31 cellular contexts compared by ENCODE assay signal in the genomic region with DNA sequence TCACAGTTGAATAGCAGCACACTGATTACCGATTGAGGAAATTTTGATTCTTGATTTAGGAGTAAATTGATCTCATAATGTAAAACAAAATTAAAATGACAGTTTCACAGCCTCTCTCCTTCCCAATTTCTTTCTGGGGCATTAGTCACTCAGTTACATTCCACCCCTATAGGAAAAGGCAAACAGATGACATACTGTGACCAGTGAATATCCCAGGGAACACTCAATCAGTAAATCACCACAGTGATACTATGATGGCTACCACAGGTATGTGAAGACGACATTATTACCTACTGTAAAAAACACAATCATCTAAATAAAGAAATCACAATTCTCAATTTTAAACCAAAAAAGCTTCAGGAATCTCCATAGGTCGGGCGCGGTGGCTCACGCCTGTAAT. TPM values are rescaled to one million over a fixed set of nuclear protein-coding genes. Genes with fewer than 3 reads are reported as not detected.
"Had no signal": no experiment of that assay in that cellular context is flagged by ENCODE, and none has a peak within 500 bp of the region (broad histone marks: within the 10 kb centered on the region; RNA-seq: fewer than 3 reads in every experiment).

No MANE protein-coding gene starts in this region.

- H3K4me3 Mint-ChIP-seq: activated CD4-positive, alpha-beta memory T cell treated with anti-CD3 and anti-CD28 coated beads, Interleukin-2, amount 10 ng/mL, durations not matched to agents 7 days and 5 days; activated CD4-positive, alpha-beta T cell treated with anti-CD3 and anti-CD28 coated beads, Interleukin-2, amount 10 ng/mL, durations not matched to agents 7 days and 5 days; activated naive CD4-positive, alpha-beta T cell treated with anti-CD3 and anti-CD28 coated beads, Interleukin-2, amount 50 U/mL, for 24 hours; activated naive CD8-positive, alpha-beta T cell treated with anti-CD3 and anti-CD28 coated beads for 36 hours; activated naive CD8-positive, alpha-beta T cell treated with anti-CD3 and anti-CD28 coated beads, Interleukin-2, amount 50 U/mL, for 24 hours; activated T-cell treated with anti-CD3 and anti-CD28 coated beads, Interleukin-2, amount 50 U/mL, for 4 hours; activated T-helper 17 cell treated with anti-CD3 and anti-CD28 coated beads, Interleukin-2, amount 50 U/mL, for 72 hours; brain; central memory CD8-positive, alpha-beta T cell; dendritic cell treated with granulocyte-macrophage colony-stimulating factor and Interleukin-4, amounts not matched to agents 40 ng/mL and 50 ng/mL, for 4 days; effector memory CD8-positive, alpha-beta T cell had no signal

- H3K9me3 Mint-ChIP-seq: activated CD4-positive, alpha-beta memory T cell treated with anti-CD3 and anti-CD28 coated beads, Interleukin-2, amount 10 ng/mL, durations not matched to agents 7 days and 5 days; activated CD4-positive, alpha-beta T cell treated with anti-CD3 and anti-CD28 coated beads, Interleukin-2, amount 10 ng/mL, durations not matched to agents 7 days and 5 days; activated naive CD4-positive, alpha-beta T cell treated with anti-CD3 and anti-CD28 coated beads, Interleukin-2, amount 50 U/mL, for 24 hours; activated naive CD8-positive, alpha-beta T cell treated with anti-CD3 and anti-CD28 coated beads for 36 hours; activated naive CD8-positive, alpha-beta T cell treated with anti-CD3 and anti-CD28 coated beads, Interleukin-2, amount 50 U/mL, for 24 hours; activated T-cell treated with anti-CD3 and anti-CD28 coated beads, Interleukin-2, amount 50 U/mL, for 4 hours; activated T-helper 17 cell treated with anti-CD3 and anti-CD28 coated beads, Interleukin-2, amount 50 U/mL, for 72 hours; brain; dendritic cell treated with granulocyte-macrophage colony-stimulating factor and Interleukin-4, amounts not matched to agents 40 ng/mL and 50 ng/mL, for 4 days; effector memory CD8-positive, alpha-beta T cell had no signal

- H3K27me3 ChIP-seq: adrenal gland, breast epithelium, gastrocnemius medialis, heart left ventricle had no signal

- ATAC-seq: activated naive CD8-positive, alpha-beta T cell treated with anti-CD3 and anti-CD28 coated beads, Interleukin-2, amount 50 U/mL, for 24 hours; activated T-cell treated with anti-CD3 and anti-CD28 coated beads, Interleukin-2, amount 50 U/mL, for 4 hours; activated T-helper 17 cell treated with anti-CD3 and anti-CD28 coated beads, Interleukin-2, amount 50 U/mL, for 72 hours; effector memory CD8-positive, alpha-beta T cell; esophagus mucosa; gastrocnemius medialis; heart left ventricle had no signal

- H3K9me3 ChIP-seq: adrenal gland, breast epithelium, gastrocnemius medialis, heart left ventricle had no signal

- H3K4me1 Mint-ChIP-seq: activated CD4-positive, alpha-beta memory T cell treated with anti-CD3 and anti-CD28 coated beads, Interleukin-2, amount 10 ng/mL, durations not matched to agents 7 days and 5 days; activated CD4-positive, alpha-beta T cell treated with anti-CD3 and anti-CD28 coated beads, Interleukin-2, amount 10 ng/mL, durations not matched to agents 7 days and 5 days; activated naive CD4-positive, alpha-beta T cell treated with anti-CD3 and anti-CD28 coated beads, Interleukin-2, amount 50 U/mL, for 24 hours; activated naive CD8-positive, alpha-beta T cell treated with anti-CD3 and anti-CD28 coated beads for 36 hours; activated naive CD8-positive, alpha-beta T cell treated with anti-CD3 and anti-CD28 coated beads, Interleukin-2, amount 50 U/mL, for 24 hours; activated T-helper 17 cell treated with anti-CD3 and anti-CD28 coated beads, Interleukin-2, amount 50 U/mL, for 72 hours; central memory CD8-positive, alpha-beta T cell had no signal

- H3K27me3 Mint-ChIP-seq: activated CD4-positive, alpha-beta memory T cell treated with anti-CD3 and anti-CD28 coated beads, Interleukin-2, amount 10 ng/mL, durations not matched to agents 7 days and 5 days; activated CD4-positive, alpha-beta T cell treated with anti-CD3 and anti-CD28 coated beads, Interleukin-2, amount 10 ng/mL, durations not matched to agents 7 days and 5 days; brain; central memory CD8-positive, alpha-beta T cell; effector memory CD8-positive, alpha-beta T cell had no signal

- H3K36me3 ChIP-seq: adrenal gland, breast epithelium, gastrocnemius medialis had no signal

- H3K36me3 Mint-ChIP-seq: activated naive CD4-positive, alpha-beta T cell treated with anti-CD3 and anti-CD28 coated beads, Interleukin-2, amount 50 U/mL, for 24 hours; activated naive CD8-positive, alpha-beta T cell treated with anti-CD3 and anti-CD28 coated beads for 36 hours had no signal

- H3K27ac Mint-ChIP-seq: activated CD4-positive, alpha-beta memory T cell treated with anti-CD3 and anti-CD28 coated beads, Interleukin-2, amount 10 ng/mL, durations not matched to agents 7 days and 5 days; activated CD4-positive, alpha-beta T cell treated with anti-CD3 and anti-CD28 coated beads, Interleukin-2, amount 10 ng/mL, durations not matched to agents 7 days and 5 days; activated naive CD4-positive, alpha-beta T cell treated with anti-CD3 and anti-CD28 coated beads, Interleukin-2, amount 50 U/mL, for 24 hours; activated naive CD8-positive, alpha-beta T cell treated with anti-CD3 and anti-CD28 coated beads for 36 hours; activated naive CD8-positive, alpha-beta T cell treated with anti-CD3 and anti-CD28 coated beads, Interleukin-2, amount 50 U/mL, for 24 hours; activated T-helper 17 cell treated with anti-CD3 and anti-CD28 coated beads, Interleukin-2, amount 50 U/mL, for 72 hours; brain; dendritic cell treated with granulocyte-macrophage colony-stimulating factor and Interleukin-4, amounts not matched to agents 40 ng/mL and 50 ng/mL, for 4 days; effector memory CD8-positive, alpha-beta T cell had no signal

- DNase-seq: activated CD4-positive, alpha-beta memory T cell treated with anti-CD3 and anti-CD28 coated beads, Interleukin-2, amount 10 ng/mL, durations not matched to agents 7 days and 5 days; activated CD4-positive, alpha-beta T cell treated with anti-CD3 and anti-CD28 coated beads for 1 hour; activated CD4-positive, alpha-beta T cell treated with anti-CD3 and anti-CD28 coated beads for 4 hours; activated CD4-positive, alpha-beta T cell treated with anti-CD3 and anti-CD28 coated beads, Interleukin-2, amount 10 ng/mL, durations not matched to agents 7 days and 5 days; activated CD4-positive, alpha-beta T cell treated with anti-CD3 and anti-CD28 coated beads, Interleukin-2, amount 50 U/mL, for 4 hours; activated CD8-positive, alpha-beta memory T cell treated with anti-CD3 and anti-CD28 coated beads for 24 hours; activated effector memory CD4-positive, alpha-beta T cell treated with Interleukin-2 at 50 U/mL for 16 hours; activated gamma-delta T cell treated with Interleukin-2 at 50 U/mL for 16 hours; activated naive CD4-positive, alpha-beta T cell treated with Interleukin-2 at 50 U/mL for 16 hours; activated naive CD8-positive, alpha-beta T cell treated with anti-CD3 and anti-CD28 coated beads for 36 hours; activated naive CD8-positive, alpha-beta T cell treated with anti-CD3 and anti-CD28 coated beads, Interleukin-2, amount 50 U/mL, for 24 hours; activated T-cell treated with anti-CD3 and anti-CD28 coated beads, Interleukin-2, amount 50 U/mL, for 4 hours; adrenal gland; amygdala; aorta; effector CD4-positive, alpha-beta T cell; effector memory CD8-positive, alpha-beta T cell; foreskin fibroblast; gastrocnemius medialis; glutamatergic neuron; heart left ventricle; T-helper 2 cell had no signal

- H3K4me3 ChIP-seq: adrenal gland, breast epithelium, coronary artery, gastrocnemius medialis, heart left ventricle had no signal

- H3K4me1 ChIP-seq: adrenal gland, breast epithelium, gastrocnemius medialis, heart left ventricle had no signal

- H3K27ac ChIP-seq: adrenal gland, breast epithelium, coronary artery, gastrocnemius medialis, heart left ventricle had no signal

RNA-seq across cellular contexts. Expression of a gene that starts 15.5 kb away (rescaled TPM):
- total RNA-seq: activated CD4-positive, alpha-beta memory T cell treated with anti-CD3 and anti-CD28 coated beads, Interleukin-2, amount 10 ng/mL, durations not matched to agents 7 days and 5 days; activated CD4-positive, alpha-beta T cell treated with anti-CD3 and anti-CD28 coated beads, Interleukin-2, amount 10 ng/mL, durations not matched to agents 7 days and 5 days; activated naive CD8-positive, alpha-beta T cell treated with anti-CD3 and anti-CD28 coated beads for 36 hours; T-helper 1 cell treated with Interleukin-12 subunit alpha and Interleukin-12 subunit beta and Interleukin-4 antibody, amounts not matched to agents 30 ng/mL and 1 ng/mL, for 36 hours had no signal
